13 cellular contexts compared by ENCODE assay signal in the genomic region with DNA sequence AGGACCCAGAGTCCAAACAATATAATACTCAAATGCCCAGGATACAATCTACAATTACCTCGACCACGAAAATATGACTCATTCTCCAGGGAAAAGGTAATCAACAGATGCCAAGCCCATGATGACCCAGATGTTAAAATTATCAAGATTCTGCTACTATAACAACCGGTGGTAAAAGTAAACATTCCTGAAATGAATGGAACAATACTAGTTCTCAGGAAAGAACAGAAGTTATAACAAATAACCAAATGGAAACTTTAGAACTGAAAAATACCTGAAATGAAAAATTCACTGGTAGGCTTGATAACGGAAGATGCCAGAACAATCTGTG. TPM values are rescaled to one million over a fixed set of nuclear protein-coding genes. Genes with fewer than 3 reads are reported as not detected.
DNase-seq lines count a peak whose midpoint lies in the region; ATAC-seq and TF ChIP-seq lines count a peak whose summit lies in the region.
"Had no signal": no experiment of that assay in that cellular context is flagged by ENCODE, and none has a peak within 500 bp of the region (broad histone marks: within the 10 kb centered on the region; RNA-seq: fewer than 3 reads in every experiment).

No MANE protein-coding gene starts in this region.

- H3K9me3 ChIP-seq in IMR-90 (ENCODE audit: control insufficient read depth, insufficient read depth, low read length) (no peaks in the 10 kb centered on the region), mammary epithelial cell (replicated peaks; ENCODE audit: insufficient read depth, low read length) (no peaks in the 10 kb centered on the region)
- H3K9me3 ChIP-seq: upper lobe of left lung had no signal

- BruUV-seq in IMR-90 (replicated peaks; lab: Mats Ljungman, UMichigan) (no TSS peak), mammary epithelial cell (replicated peaks; lab: Mats Ljungman, UMichigan) (no TSS peak)

- H3K4me2 ChIP-seq in IMR-90 (ENCODE audit: low read depth, low read length), result no peak overlapping the region
- no peak overlapping the region for H3K4me2 ChIP-seq in mammary epithelial cell (ENCODE audit: insufficient read depth, low read depth, low read length)

- H3K79me2 ChIP-seq in mammary epithelial cell (ENCODE audit: insufficient read depth, low read length), result no peaks in the 10 kb centered on the region

- H3K4me3 ChIP-seq in IMR-90 (ENCODE audit: insufficient read depth, low read depth, low read length) (no peak overlapping the region), mammary epithelial cell (replicated peaks in 1 of 3; ENCODE audit: insufficient read depth in 1 of 3, low read depth in 2 of 3, low read length in 3 of 3) (no peak overlapping the region)
- H3K4me3 ChIP-seq: upper lobe of left lung had no signal

- H2BK120ac ChIP-seq in IMR-90 (ENCODE audit: low read depth, low read length), result no peak overlapping the region

- H3K9me1 ChIP-seq in IMR-90 (ENCODE audit: insufficient read depth, low read length), result no peaks in the 10 kb centered on the region

- no peak for TF ChIP-seq POLR2A in IMR-90 (IDR thresholded peaks at IDR 0.05; ENCODE audit: low read depth, low read length)

- TF ChIP-seq RAD21 in IMR-90 (IDR thresholded peaks at IDR 0.05; ENCODE audit: low read length), result no peak

- dilution Hi-C loops in IMR-90 (cut with HindIII; ENCODE audit: low sequenced_read_pairs, unreplicated experiment), result no loop called here
- dilution Hi-C loops in mammary epithelial cell (cut with HindIII; ENCODE audit: low sequenced_read_pairs), result no loop called here

- H3K9ac ChIP-seq in IMR-90 (ENCODE audit: low read depth, low read length), result no peak overlapping the region
- no peak overlapping the region for H3K9ac ChIP-seq in mammary epithelial cell (ENCODE audit: insufficient read depth, low read length)

- H2BK15ac ChIP-seq in IMR-90 (ENCODE audit: low read depth, low read length), result no peak overlapping the region

- H2AK5ac ChIP-seq in IMR-90 (ENCODE audit: low read depth, low read length), result no peak overlapping the region

- no peak overlapping the region for H4K8ac ChIP-seq in IMR-90 (ENCODE audit: low read depth in 2 of 2, low read length in 2 of 2)

- H4K5ac ChIP-seq in IMR-90 (ENCODE audit: low read depth, low read length), result no peak overlapping the region

- in situ Hi-C loops in IMR-90 (cut with MboI; ENCODE audit: low sequenced_read_pairs) (no loop called here), mammary epithelial cell (cut with MboI; ENCODE audit: low sequenced_read_pairs in 2 of 2) (no loop called here)

- intact Hi-C loops in IMR-90 (cut with micrococcal nuclease), result no loop called here
- intact Hi-C loops in mammary epithelial cell (cut with micrococcal nuclease), result no loop called here

- WGBS in IMR-90 (ENCODE audit: extremely low coverage in 2 of 2, insufficient read length in 1 of 2), 2 experiments, result no CpG with 5 or more reads among the region's 4 CpGs
- whole genome bisulfite sequencing in mammary epithelial cell (ENCODE audit: low coverage, missing lambda C conversion rate), result 6% methylated on average over 4 of the region's 4 CpGs

- H3K36me3 Mint-ChIP-seq in activated CD4-positive, alpha-beta T cell treated with anti-CD3 and anti-CD28 coated beads, Interleukin-2, amount 10 ng/mL, durations not matched to agents 7 days and 5 days (ENCODE audit: low read depth), result no peaks in the 10 kb centered on the region

- H2AK9ac ChIP-seq in IMR-90 (replicated peaks; ENCODE audit: low read depth, low read length, poor library complexity), result no peak overlapping the region

- no peak for TF ChIP-seq CTCF in IMR-90 (conservative IDR thresholded peaks at IDR 0.05; ENCODE audit: low read depth, low read length)
- TF ChIP-seq CTCF in mammary epithelial cell (conservative IDR thresholded peaks at IDR 0.05 in 1 of 2, IDR thresholded peaks at IDR 0.05 in 1 of 2; ENCODE audit: extremely low read depth in 1 of 2, insufficient read depth in 1 of 2, low read depth in 1 of 2, low read length in 2 of 2), result no peak

- H3K9me3 Mint-ChIP-seq in activated CD4-positive, alpha-beta T cell treated with anti-CD3 and anti-CD28 coated beads, Interleukin-2, amount 10 ng/mL, durations not matched to agents 7 days and 5 days, result no peaks in the 10 kb centered on the region
- H3K9me3 Mint-ChIP-seq: activated T-cell treated with anti-CD3 and anti-CD28 coated beads, Interleukin-2, amount 50 U/mL, for 4 hours had no signal

- no peak overlapping the region for H3K14ac ChIP-seq in IMR-90 (replicated peaks; ENCODE audit: low read depth, low read length)

- H4K20me1 ChIP-seq in IMR-90 (ENCODE audit: insufficient read depth, low read length), result no peaks in the 10 kb centered on the region
- no peaks in the 10 kb centered on the region for H4K20me1 ChIP-seq in mammary epithelial cell (ENCODE audit: insufficient read depth, low read length)

- H3K27me3 ChIP-seq in IMR-90 (ENCODE audit: control insufficient read depth, insufficient read depth, low read length) (no peaks in the 10 kb centered on the region), mammary epithelial cell (ENCODE audit: insufficient read depth, low read length) (no peaks in the 10 kb centered on the region)
- H3K27me3 ChIP-seq: upper lobe of left lung had no signal

- H4K91ac ChIP-seq in IMR-90 (ENCODE audit: insufficient read depth, low read depth, low read length), result no peak overlapping the region

- H3K23ac ChIP-seq in IMR-90 (ENCODE audit: low read depth, low read length), result no peak overlapping the region

- POLR2A ChIA-PET in IMR-90 (lab: Charles Lee; ENCODE audit: unreplicated experiment), result no interaction called here
- POLR2A ChIA-PET in activated CD4-positive, alpha-beta T cell treated with anti-CD3 and anti-CD28 coated beads, Interleukin-2, amount 10 ng/mL, durations not matched to agents 7 days and 5 days (lab: Charles Lee), result no interaction called here

- DNase-seq in AG08395 (ENCODE audit: low spot score), result peak; percentile 23
- DNase-seq in IMR-90, result peak; percentile 47
- DNase-seq in mammary epithelial cell, result peak; percentile 77
- DNase-seq in kidney glomerular epithelial cell (lab: John Stamatoyannopoulos, UW), result peak; percentile 37
- no peak for DNase-seq in activated CD4-positive, alpha-beta T cell treated with anti-CD3 and anti-CD28 coated beads, Interleukin-2, amount 10 ng/mL, durations not matched to agents 7 days and 5 days
- DNase-seq in HuH-7 (ENCODE audit: low spot score), result no peak
- DNase-seq in NCI-H526 (lab: John Stamatoyannopoulos, UW), result no peak
- DNase-seq: activated T-cell treated with anti-CD3 and anti-CD28 coated beads, Interleukin-2, amount 50 U/mL, for 4 hours; effector CD4-positive, alpha-beta T cell; nucleus accumbens; upper lobe of left lung had no signal

- no peaks in the 10 kb centered on the region for H3K4me1 Mint-ChIP-seq in activated CD4-positive, alpha-beta T cell treated with anti-CD3 and anti-CD28 coated beads, Interleukin-2, amount 10 ng/mL, durations not matched to agents 7 days and 5 days

- H3K27ac ChIP-seq in IMR-90 (ENCODE audit: insufficient read depth, low read length) (no peak overlapping the region), mammary epithelial cell (ENCODE audit: insufficient read depth, low read depth, low read length) (no peak overlapping the region)
- H3K27ac ChIP-seq: upper lobe of left lung had no signal

- no peak overlapping the region for H3K4ac ChIP-seq in IMR-90 (ENCODE audit: low read depth, low read length)

- H2AFZ ChIP-seq in IMR-90 (replicated peaks; ENCODE audit: low read length, poor library complexity) (no peak overlapping the region), mammary epithelial cell (ENCODE audit: low read depth, low read length) (no peak overlapping the region)

- H3K4me3 Mint-ChIP-seq in activated CD4-positive, alpha-beta T cell treated with anti-CD3 and anti-CD28 coated beads, Interleukin-2, amount 10 ng/mL, durations not matched to agents 7 days and 5 days, result no peak overlapping the region
- H3K4me3 Mint-ChIP-seq: activated T-cell treated with anti-CD3 and anti-CD28 coated beads, Interleukin-2, amount 50 U/mL, for 4 hours had no signal

- no peak overlapping the region for H3K56ac ChIP-seq in IMR-90 (ENCODE audit: extremely low read depth, insufficient read depth, low read length)

- peaks cover 2% of the 10 kb centered on the region for H3K27me3 Mint-ChIP-seq in activated CD4-positive, alpha-beta T cell treated with anti-CD3 and anti-CD28 coated beads, Interleukin-2, amount 10 ng/mL, durations not matched to agents 7 days and 5 days

- CTCF ChIA-PET in IMR-90 (lab: Yijun Ruan, JAX) (no interaction called here), mammary epithelial cell (lab: Charles Lee; ENCODE audit: low non-redundant PET) (no interaction called here)
- CTCF ChIA-PET in activated CD4-positive, alpha-beta T cell treated with anti-CD3 and anti-CD28 coated beads, Interleukin-2, amount 10 ng/mL, durations not matched to agents 7 days and 5 days (lab: Charles Lee), result interaction anchor here (0.9 kb wide), 1 partner anchor 9 kb away, joined by 3 read pairs; no protein-coding TSS in a partner anchor

- H3K36me3 ChIP-seq in IMR-90 (ENCODE audit: control insufficient read depth, insufficient read depth, low read length) (no peaks in the 10 kb centered on the region), mammary epithelial cell (ENCODE audit: insufficient read depth, low read length) (no peaks in the 10 kb centered on the region)
- H3K36me3 ChIP-seq: upper lobe of left lung had no signal

- no peak overlapping the region for H2BK5ac ChIP-seq in IMR-90 (ENCODE audit: low read depth, low read length, poor library complexity, severe bottlenecking)

- ATAC-seq in IMR-90 (ENCODE audit: low read depth) (no peak), GM19455 (IDR thresholded peaks at IDR 0.05; ENCODE audit: unreplicated experiment) (no peak)
- ATAC-seq: activated CD4-positive, CD25-positive, alpha-beta regulatory T cell treated with anti-CD3 and anti-CD28 coated beads, Interleukin-2, amount 50 U/mL, for 24 hours; activated T-cell treated with anti-CD3 and anti-CD28 coated beads, Interleukin-2, amount 50 U/mL, for 4 hours had no signal

- no peak overlapping the region for H2BK20ac ChIP-seq in IMR-90 (ENCODE audit: low read depth, low read length)

- 0 out of 2 replicates have a peak, but pooled peaks cover 4% of the 10 kb centered on the region for H3K4me1 ChIP-seq in IMR-90 (ENCODE audit: control insufficient read depth, insufficient read depth, low read length)
- H3K4me1 ChIP-seq in mammary epithelial cell (ENCODE audit: insufficient read depth, low read length), result peaks cover 7% of the 10 kb centered on the region
- H3K4me1 ChIP-seq: upper lobe of left lung had no signal

- H3K79me1 ChIP-seq in IMR-90 (ENCODE audit: low read depth in 1 of 2, low read length in 2 of 2), result no peaks in the 10 kb centered on the region

- H3K18ac ChIP-seq in IMR-90 (ENCODE audit: low read depth, low read length), result no peak overlapping the region

- H3K27ac Mint-ChIP-seq in activated CD4-positive, alpha-beta T cell treated with anti-CD3 and anti-CD28 coated beads, Interleukin-2, amount 10 ng/mL, durations not matched to agents 7 days and 5 days, result no peak overlapping the region

RNA-seq across cellular contexts. Expression of gene GUSB, which starts 34.1 kb away (rescaled TPM):
- total RNA-seq in IMR-90 (2012; rRNA removed), result 9.7 and 12.9 TPM in 2 replicates
- 47.7 and 55.0 TPM in 2 replicates for polyA plus RNA-seq in IMR-90 (2012; rRNA removed)
- polyA plus RNA-seq in IMR-90 (2012; cell fraction: cytosol; rRNA removed), result 54.2 and 71.8 TPM in 2 replicates
- polyA plus RNA-seq in IMR-90 (2012; cell fraction: nucleus; rRNA removed; ENCODE audit: low replicate concordance), result 88.1 and 130 TPM in 2 replicates
- 10 to 100 TPM; 13.3 to 22.4 TPM for total RNA-seq in mammary epithelial cell
- 30.4 TPM for polyA plus RNA-seq in mammary epithelial cell
- polyA minus RNA-seq in mammary epithelial cell, result 29.6 TPM
- total RNA-seq in activated CD4-positive, alpha-beta T cell treated with anti-CD3 and anti-CD28 coated beads, Interleukin-2, amount 10 ng/mL, durations not matched to agents 7 days and 5 days, result 10 to 100 TPM; 63.3 to 66.2 TPM

RNA-seq across cellular contexts. Expression of gene ASL, which starts 59.5 kb away (rescaled TPM):
- total RNA-seq in IMR-90 (2012; rRNA removed), result 42.8 and 50.0 TPM in 2 replicates
- polyA plus RNA-seq in IMR-90 (2012; rRNA removed), result 49.0 and 49.7 TPM in 2 replicates
- polyA plus RNA-seq in IMR-90 (2012; cell fraction: cytosol; rRNA removed), result 41.3 and 45.5 TPM in 2 replicates
- 95.3 and 201 TPM in 2 replicates for polyA plus RNA-seq in IMR-90 (2012; cell fraction: nucleus; rRNA removed; ENCODE audit: low replicate concordance)
- 10 to 100 TPM; 43.5 to 59.7 TPM for total RNA-seq in mammary epithelial cell
- 64.7 TPM for polyA plus RNA-seq in mammary epithelial cell
- polyA minus RNA-seq in mammary epithelial cell, result 17.2 TPM
- 10 to 100 TPM; 16.5 to 24.1 TPM for total RNA-seq in activated CD4-positive, alpha-beta T cell treated with anti-CD3 and anti-CD28 coated beads, Interleukin-2, amount 10 ng/mL, durations not matched to agents 7 days and 5 days

Comparison
In these comparisons a context has a peak if more than half of its experiments do, and no peak if none do; other contexts are left out.
1. DNase-seq: peak in AG08395 (single experiment), IMR-90 (single experiment), mammary epithelial cell (single experiment) and kidney glomerular epithelial cell (single experiment); none in activated CD4-positive, alpha-beta T cell treated with anti-CD3 and anti-CD28 coated beads, Interleukin-2, amount 10 ng/mL, durations not matched to agents 7 days and 5 days (single experiment), HuH-7 (single experiment) and NCI-H526 (0 of 2).